Comparison of ENCODE assay signal across 2 cellular contexts in genomic region chr16:70571623-70572022, GRCh38.
TF ChIP-seq lines count a peak whose summit lies in the region.

No MANE protein-coding gene starts in this region.

TF ChIP-seq in GM23338, 12 proteins besides CTCF, POLR2A, EP300 and RAD21:
- TF ChIP-seq ZNF462 (CRISPR knock-in tag; IDR thresholded peaks at IDR 0.05) (no peak), EZH2 (IDR thresholded peaks at IDR 0.05; ENCODE audit: low read depth, unreplicated experiment) (no peak), EZH2phosphoT487 (IDR thresholded peaks at IDR 0.05; ENCODE audit: unreplicated experiment) (no peak), JUNB (IDR thresholded peaks at IDR 0.05; ENCODE audit: unreplicated experiment) (no peak), ZNF331 (CRISPR knock-in tag; IDR thresholded peaks at IDR 0.05; ENCODE audit: low read depth) (no peak), CREB1 (CRISPR knock-in tag; IDR thresholded peaks at IDR 0.05; ENCODE audit: low read depth) (no peak), POLR2AphosphoS5 (IDR thresholded peaks at IDR 0.05; ENCODE audit: low read depth) (no peak), ZNF114 (CRISPR knock-in tag; IDR thresholded peaks at IDR 0.05) (no peak)

TF ChIP-seq in WTC11, 78 proteins besides CTCF, POLR2A, EP300 and RAD21 (continued from another document):
- TF ChIP-seq ATF6 (CRISPR knock-in tag; IDR thresholded peaks at IDR 0.05), result no peak
